Comparison of ENCODE assay signal across 22 cellular contexts in genomic region chr5:19771174-19771835, GRCh38.
A peak's percentile ranks its signal among the peaks of the same experiment; 100 is the strongest.
DNase-seq lines count a peak whose midpoint lies in the region; ATAC-seq, FAIRE-seq and TF ChIP-seq lines count a peak whose summit lies in the region.
"Had no signal": no experiment of that assay in that cellular context is flagged by ENCODE, and none has a peak within 500 bp of the region (broad histone marks: within the 10 kb centered on the region; RNA-seq: fewer than 3 reads in every experiment).

No MANE protein-coding gene starts in this region.

- TF ChIP-seq CTCF in GM23338 (conservative IDR thresholded peaks at IDR 0.05; ENCODE audit: low read depth in 2 of 2) = no peak
- no peak for TF ChIP-seq CTCF in endothelial cell of umbilical vein (IDR thresholded peaks at IDR 0.05; ENCODE audit: extremely low read depth in 1 of 2, insufficient read depth in 1 of 2, low read depth in 1 of 2, low read length in 2 of 2)
- no peak for TF ChIP-seq CTCF in progenitor cell of endocrine pancreas (IDR thresholded peaks at IDR 0.05; ENCODE audit: unreplicated experiment)

- no peaks in the 10 kb centered on the region for H3K9me3 Mint-ChIP-seq in GM23338
- H3K9me3 Mint-ChIP-seq in progenitor cell of endocrine pancreas (ENCODE audit: low read depth) = no peaks in the 10 kb centered on the region

- H3K4me1 Mint-ChIP-seq in GM23338 = peaks cover 56% of the 10 kb centered on the region
- H3K4me1 Mint-ChIP-seq in progenitor cell of endocrine pancreas (ENCODE audit: low read depth) = peaks cover 5% of the 10 kb centered on the region
- H3K4me1 Mint-ChIP-seq: activated naive CD8-positive, alpha-beta T cell treated with anti-CD3 and anti-CD28 coated beads for 36 hours had no signal

- H3K27ac Mint-ChIP-seq in GM23338 (peak overlapping the region; percentile 85), progenitor cell of endocrine pancreas (peak overlapping the region; percentile 78)
- H3K27ac Mint-ChIP-seq: activated CD8-positive, alpha-beta T cell treated with anti-CD3 and anti-CD28 coated beads, Interleukin-2, amount 10 ng/mL, durations not matched to agents 7 days and 5 days; activated naive CD8-positive, alpha-beta T cell treated with anti-CD3 and anti-CD28 coated beads for 36 hours; activated T-cell treated with anti-CD3 and anti-CD28 coated beads, Interleukin-2, amount 50 U/mL, for 72 hours had no signal

- H3K27ac ChIP-seq in GM23338 (ENCODE audit: low read depth) = 0 out of 2 replicates have a peak overlapping the region, but pooled peaks have one; percentile 41
- peak overlapping the region; percentile 22 for H3K27ac ChIP-seq in endothelial cell of umbilical vein (ENCODE audit: insufficient read depth, low read depth, low read length)
- H3K27ac ChIP-seq: pancreas, skin epidermis, thoracic aorta, VCaP had no signal

- H3K36me3 ChIP-seq in GM23338 (ENCODE audit: insufficient read depth) = no peaks in the 10 kb centered on the region
- no peaks in the 10 kb centered on the region for H3K36me3 ChIP-seq in endothelial cell of umbilical vein (ENCODE audit: control insufficient read depth in 2 of 2, extremely low read depth in 1 of 2, insufficient read depth in 2 of 2, low read length in 2 of 2)
- H3K36me3 ChIP-seq: pancreas, thoracic aorta had no signal

- H3K9me3 ChIP-seq in endothelial cell of umbilical vein (replicated peaks; ENCODE audit: control insufficient read depth, insufficient read depth, low read length) = no peaks in the 10 kb centered on the region
- H3K9me3 ChIP-seq: pancreas, thoracic aorta had no signal

- H3K4me3 ChIP-seq in GM23338 (no peak overlapping the region), endothelial cell of umbilical vein (replicated peaks in 1 of 3; ENCODE audit: insufficient read depth in 1 of 3, low read depth in 1 of 3, low read length in 3 of 3) (no peak overlapping the region)
- H3K4me3 ChIP-seq: pancreas, skin epidermis, thoracic aorta had no signal

- POLR2A ChIA-PET in endothelial cell of umbilical vein (lab: Charles Lee) = no interaction called here

- no peaks in the 10 kb centered on the region for H3F3A ChIP-seq in GM23338 (replicated peaks; ENCODE audit: low read depth)

- no peaks in the 10 kb centered on the region for H3K27me3 ChIP-seq in GM23338 (ENCODE audit: insufficient read depth)
- no peaks in the 10 kb centered on the region for H3K27me3 ChIP-seq in endothelial cell of umbilical vein (ENCODE audit: control insufficient read depth in 2 of 2, insufficient read depth in 2 of 2, low read length in 2 of 2)
- H3K27me3 ChIP-seq: pancreas had no signal

- CTCF ChIA-PET in endothelial cell of umbilical vein (lab: Charles Lee) = interaction anchor here (0.7 to 1.7 kb wide), 2 partner anchors 11 to 25 kb away, joined by 3 to 4 read pairs; no protein-coding TSS in a partner anchor

- TF ChIP-seq POLR2A in endothelial cell of umbilical vein (IDR thresholded peaks at IDR 0.05; ENCODE audit: low read depth, low read length) = no peak

- H2AFZ ChIP-seq in GM23338 = no peak overlapping the region; the same call in 1 of the 2 replicates
- peak overlapping the region; percentile 57 for H2AFZ ChIP-seq in endothelial cell of umbilical vein (ENCODE audit: low read depth, low read length)

- dilution Hi-C loops in endothelial cell of umbilical vein (cut with MboI; ENCODE audit: extremely low pct_ligation_motif_present, low sequenced_read_pairs) = no loop called here

- ATAC-seq in GM23338 (peak; percentile 60), GM19397 (IDR thresholded peaks at IDR 0.05; ENCODE audit: unreplicated experiment) (no peak)
- ATAC-seq: activated CD8-positive, alpha-beta T cell treated with anti-CD3 and anti-CD28 coated beads, Interleukin-2, amount 10 ng/mL, durations not matched to agents 7 days and 5 days; activated T-cell treated with anti-CD3 and anti-CD28 coated beads, Interleukin-2, amount 50 U/mL, for 72 hours had no signal

- H3K36me3 Mint-ChIP-seq in GM23338 (ENCODE audit: low read depth) = peaks cover 2% of the 10 kb centered on the region; the same call in 1 of the 3 replicates
- no peaks in the 10 kb centered on the region for H3K36me3 Mint-ChIP-seq in progenitor cell of endocrine pancreas (ENCODE audit: insufficient read depth)
- H3K36me3 Mint-ChIP-seq: activated naive CD8-positive, alpha-beta T cell treated with anti-CD3 and anti-CD28 coated beads for 36 hours had no signal

- intact Hi-C loops in endothelial cell of umbilical vein (cut with micrococcal nuclease) = no loop called here

- BruUV-seq in endothelial cell of umbilical vein (replicated peaks; lab: Mats Ljungman, UMichigan) = no TSS peak

- no peaks in the 10 kb centered on the region for H3K9me1 ChIP-seq in endothelial cell of umbilical vein (replicated peaks; ENCODE audit: control insufficient read depth, extremely low read depth, insufficient read depth, low read length)

- no peak overlapping the region for H3K9ac ChIP-seq in endothelial cell of umbilical vein (replicated peaks; ENCODE audit: extremely low read depth, insufficient read depth, low read length)

- H4K20me1 ChIP-seq in GM23338 (replicated peaks; ENCODE audit: insufficient read depth) = no peaks in the 10 kb centered on the region
- no peaks in the 10 kb centered on the region for H4K20me1 ChIP-seq in endothelial cell of umbilical vein (replicated peaks; ENCODE audit: control insufficient read depth, extremely low read depth, insufficient read depth, low read length)

- H3K4me1 ChIP-seq in GM23338 (ENCODE audit: insufficient read depth) (peaks cover 50% of the 10 kb centered on the region), endothelial cell of umbilical vein (ENCODE audit: control insufficient read depth, extremely low read depth, insufficient read depth, low read length) (peaks cover 51% of the 10 kb centered on the region)
- H3K4me1 ChIP-seq: pancreas had no signal

- H3K4me3 Mint-ChIP-seq in GM23338 = no peak overlapping the region
- H3K4me3 Mint-ChIP-seq in progenitor cell of endocrine pancreas (ENCODE audit: low read depth) = no peak overlapping the region
- H3K4me3 Mint-ChIP-seq: activated CD8-positive, alpha-beta T cell treated with anti-CD3 and anti-CD28 coated beads, Interleukin-2, amount 10 ng/mL, durations not matched to agents 7 days and 5 days; activated naive CD8-positive, alpha-beta T cell treated with anti-CD3 and anti-CD28 coated beads for 36 hours; activated T-cell treated with anti-CD3 and anti-CD28 coated beads, Interleukin-2, amount 50 U/mL, for 72 hours had no signal

- peaks cover 5% of the 10 kb centered on the region; the same call in 1 of the 2 replicates for H3K9me2 ChIP-seq in GM23338 (ENCODE audit: insufficient read depth)

- H3K4me2 ChIP-seq in GM23338 (peak overlapping the region; percentile 29), endothelial cell of umbilical vein (ENCODE audit: insufficient read depth, low read length) (peak overlapping the region; percentile 69)

- H3K79me2 ChIP-seq in GM23338 (replicated peaks; ENCODE audit: insufficient read depth) (no peaks in the 10 kb centered on the region), endothelial cell of umbilical vein (ENCODE audit: control insufficient read depth, insufficient read depth, low read length) (no peaks in the 10 kb centered on the region)

- DNase-seq in GM23338 (ENCODE audit: low spot score) (peak; percentile 20), RKO (ENCODE audit: low spot score) (peak; percentile 28), endothelial cell of umbilical vein (ENCODE audit: low read depth, low spot score) (peak; percentile 87), progenitor cell of endocrine pancreas (ENCODE audit: low spot score, unreplicated experiment) (no peak), T1000 (lab: John Stamatoyannopoulos, UW) (no peak), NCI-H2196 treated with DMSO at 0.1 percent for 48 hours (lab: John Stamatoyannopoulos, UW; ENCODE audit: unreplicated experiment) (no peak)
- DNase-seq: activated CD8-positive, alpha-beta T cell treated with anti-CD3 and anti-CD28 coated beads, Interleukin-2, amount 10 ng/mL, durations not matched to agents 7 days and 5 days; activated naive CD8-positive, alpha-beta T cell treated with anti-CD3 and anti-CD28 coated beads for 36 hours; activated T-cell treated with anti-CD3 and anti-CD28 coated beads, Interleukin-2, amount 50 U/mL, for 72 hours; central memory CD4-positive, alpha-beta T cell; DMS 273 treated with DMSO at 0.1 percent for 48 hours; effector CD4-positive, alpha-beta T cell; GOT3; KG1; left cardiac atrium; NCI-H1092 treated with DMSO at 0.1 percent for 48 hours; NCI-H2107; pancreas had no signal

- FAIRE-seq in endothelial cell of umbilical vein (lab: Jason Lieb, UNC) = peak; percentile 93
- FAIRE-seq: pancreas had no signal

- H3K27me3 Mint-ChIP-seq in GM23338 (ENCODE audit: insufficient read depth, low read depth, poor library complexity) (peaks cover 2% of the 10 kb centered on the region), progenitor cell of endocrine pancreas (no peaks in the 10 kb centered on the region)
- H3K27me3 Mint-ChIP-seq: activated naive CD8-positive, alpha-beta T cell treated with anti-CD3 and anti-CD28 coated beads for 36 hours had no signal

TF ChIP-seq in GM23338, 12 proteins besides CTCF, POLR2A, EP300 and RAD21 (continues in another document):
- no peak for TF ChIP-seq ZNF331 (CRISPR knock-in tag; IDR thresholded peaks at IDR 0.05; ENCODE audit: low read depth)
- no peak for TF ChIP-seq NANOG (IDR thresholded peaks at IDR 0.05; ENCODE audit: borderline replicate concordance)
- TF ChIP-seq JUNB (IDR thresholded peaks at IDR 0.05; ENCODE audit: unreplicated experiment) = no peak

TF ChIP-seq in endothelial cell of umbilical vein, 7 proteins besides CTCF, POLR2A, EP300 and RAD21:
- TF ChIP-seq EZH2 (IDR thresholded peaks at IDR 0.05; ENCODE audit: borderline replicate concordance, low read depth, low read length, severe bottlenecking) = no peak
- TF ChIP-seq JUN (IDR thresholded peaks at IDR 0.05; ENCODE audit: borderline replicate concordance, insufficient read depth, insufficient read length, low read depth) = peak; percentile 20
- TF ChIP-seq FOS (IDR thresholded peaks at IDR 0.05; ENCODE audit: borderline replicate concordance, insufficient read depth, low read length) = peak; percentile 30
- TF ChIP-seq, protein P1, sequence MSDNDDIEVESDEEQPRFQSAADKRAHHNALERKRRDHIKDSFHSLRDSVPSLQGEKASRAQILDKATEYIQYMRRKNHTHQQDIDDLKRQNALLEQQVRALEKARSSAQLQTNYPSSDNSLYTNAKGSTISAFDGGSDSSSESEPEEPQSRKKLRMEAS (IDR thresholded peaks at IDR 0.05; ENCODE audit: insufficient read depth, insufficient read length) = no peak
- TF ChIP-seq MYC (IDR thresholded peaks at IDR 0.05; ENCODE audit: low read depth, low read length) = no peak
- peak; percentile 66 for TF ChIP-seq GATA2 (IDR thresholded peaks at IDR 0.05; ENCODE audit: insufficient read depth, insufficient read length, low read depth, low read length)
TF ChIP-seq in endothelial cell of umbilical vein: peak in this region for 3.

Comparison
In these comparisons a context has a peak if more than half of its experiments do, and no peak if none do; other contexts are left out.
1. DNase-seq: peak in GM23338 (single experiment), RKO (single experiment) and endothelial cell of umbilical vein (single experiment); none in progenitor cell of endocrine pancreas (single experiment), T1000 (single experiment) and NCI-H2196 treated with DMSO at 0.1 percent for 48 hours (single experiment).